1 cellular context compared by ENCODE assay signal in genomic region chr1:156601122-156601830, GRCh38.
TF ChIP-seq lines count a peak whose summit lies in the region.

Gene GPATCH4 (minus strand): TSS chr1:156601479.

TF ChIP-seq in HEK293, 187 proteins besides CTCF, POLR2A, EP300 and RAD21 (continued from another document):
- TF ChIP-seq ZSCAN30 (tag by site-specific recombination; IDR thresholded peaks at IDR 0.05): peak; percentile 47; the same call in 1 of the 2 replicates
- TF ChIP-seq KLF9 (tag by site-specific recombination; IDR thresholded peaks at IDR 0.05; ENCODE audit: low read depth): no peak
- no peak for TF ChIP-seq ZNF362 (tag by site-specific recombination; IDR thresholded peaks at IDR 0.05)
- TF ChIP-seq TSHZ1 (tag by site-specific recombination; IDR thresholded peaks at IDR 0.05; ENCODE audit: borderline replicate concordance): no peak
- no peak for TF ChIP-seq ZNF133 (tag by site-specific recombination; IDR thresholded peaks at IDR 0.05)
- peak; percentile 97 for TF ChIP-seq PRDM10 (tag by site-specific recombination; IDR thresholded peaks at IDR 0.05)
